ENCODE assay signal across 8 cellular contexts in the genomic region with DNA sequence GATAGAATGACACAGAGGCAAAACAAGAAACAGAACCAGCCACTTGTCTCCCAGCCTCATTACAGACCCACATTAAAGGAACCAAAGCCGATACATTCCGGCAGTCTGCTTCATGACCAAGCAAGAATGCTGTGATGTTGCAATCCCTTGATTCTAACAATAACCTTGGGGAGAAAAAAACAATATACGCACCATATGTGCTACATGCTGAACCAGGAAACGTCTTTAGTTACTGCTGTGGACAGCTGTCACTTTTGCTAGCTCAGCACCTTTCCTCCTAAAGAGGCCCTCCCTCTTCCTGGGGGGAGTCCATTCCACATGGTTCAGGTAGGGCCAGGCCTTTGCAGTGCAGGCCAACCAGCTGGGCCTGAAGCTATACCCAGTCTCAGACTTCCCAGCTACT.
A peak's percentile ranks its signal among the peaks of the same experiment; 100 is the strongest.
DNase-seq lines count a peak whose midpoint lies in the region; ATAC-seq and TF ChIP-seq lines count a peak whose summit lies in the region.

No MANE protein-coding gene starts in this region.

- H3K36me3 ChIP-seq in A673 (ENCODE audit: insufficient read depth, low read length, poor library complexity, severe bottlenecking) (no peaks in the 10 kb centered on the region), mesenchymal stem cell (ENCODE audit: control insufficient read depth in 1 of 2, insufficient read depth in 2 of 2, low read depth in 1 of 2, low read length in 2 of 2) (no peaks in the 10 kb centered on the region)

- H3K9me3 ChIP-seq in A673 (ENCODE audit: low read depth, low read length, poor library complexity, severe bottlenecking) (peaks cover 3% of the 10 kb centered on the region), mesenchymal stem cell (ENCODE audit: control insufficient read depth, low read length) (peaks cover 5% of the 10 kb centered on the region)

- H2BK120ac ChIP-seq in mesenchymal stem cell (ENCODE audit: low read depth, low read length) = no peak overlapping the region

- no peak overlapping the region for H4K91ac ChIP-seq in mesenchymal stem cell (ENCODE audit: low read length)

- peak overlapping the region in 1 of 2 experiments; percentile 57 for H2BK12ac ChIP-seq in mesenchymal stem cell (ENCODE audit: low read length in 2 of 2)

- no peaks in the 10 kb centered on the region for H3K79me1 ChIP-seq in mesenchymal stem cell (replicated peaks; ENCODE audit: low read length, poor library complexity, severe bottlenecking)

- TF ChIP-seq CTCF in A673 (conservative IDR thresholded peaks at IDR 0.05; ENCODE audit: low read depth, low read length) (no peak), dorsolateral prefrontal cortex (IDR thresholded peaks at IDR 0.05 in 54 of 56, conservative IDR thresholded peaks at IDR 0.05 in 2 of 56; ENCODE audit: low read depth in 1 of 56, partially characterized antibody in 56 of 56) (no peak)

- 7% methylated on average over 4 of the region's 4 CpGs for WGBS in mesenchymal stem cell

- H3K4ac ChIP-seq in mesenchymal stem cell (ENCODE audit: low read depth in 1 of 2, low read length in 2 of 2) = no peak overlapping the region

- no TSS peak for BruUV-seq in A673 (replicated peaks; lab: Mats Ljungman, UMichigan)

- H3K4me1 ChIP-seq in A673 (ENCODE audit: insufficient read depth, low read length, poor library complexity, severe bottlenecking) (peaks cover 29% of the 10 kb centered on the region), mesenchymal stem cell (ENCODE audit: control insufficient read depth, insufficient read depth, low read depth, low read length) (peaks cover 9% of the 10 kb centered on the region)

- CTCF ChIA-PET in A673 (lab: Charles Lee) = no interaction called here

- H3K14ac ChIP-seq in mesenchymal stem cell (ENCODE audit: low read length in 2 of 2) = no peak overlapping the region

- intact Hi-C loops in A673 (cut with micrococcal nuclease; ENCODE audit: unreplicated experiment) (no loop called here), dorsolateral prefrontal cortex (cut with DNase I) (loop anchor here in 1 of 2 donors (5.0 kb wide), 1 partner anchor 79 kb away; a partner anchor contains a TSS)

- ATAC-seq in HG03354 (IDR thresholded peaks at IDR 0.05; ENCODE audit: poor library complexity, severe bottlenecking, unreplicated experiment) (no peak), HG03280 (IDR thresholded peaks at IDR 0.05; ENCODE audit: unreplicated experiment) (no peak), HG02610 (IDR thresholded peaks at IDR 0.05; ENCODE audit: unreplicated experiment) (no peak)

- H4K8ac ChIP-seq in mesenchymal stem cell (ENCODE audit: low read length) = peak overlapping the region; percentile 10

- peak overlapping the region; percentile 46 for H3K9ac ChIP-seq in mesenchymal stem cell (ENCODE audit: low read length)

- H2BK5ac ChIP-seq in mesenchymal stem cell (ENCODE audit: low read depth, low read length, poor library complexity, severe bottlenecking) = no peak overlapping the region

- no peaks in the 10 kb centered on the region for H3K27me3 ChIP-seq in A673 (replicated peaks; ENCODE audit: insufficient read depth, low read depth, low read length, poor library complexity)
- H3K27me3 ChIP-seq in dorsolateral prefrontal cortex = no peaks in the 10 kb centered on the region
- no peaks in the 10 kb centered on the region for H3K27me3 ChIP-seq in mesenchymal stem cell (ENCODE audit: control insufficient read depth in 1 of 2, insufficient read depth in 1 of 2, low read length in 2 of 2)

- H3K27ac ChIP-seq in A673 (ENCODE audit: low read depth, low read length, poor library complexity, severe bottlenecking) = peak overlapping the region; percentile 62
- H3K27ac ChIP-seq in dorsolateral prefrontal cortex = peak overlapping the region; percentile 36 to 95 (median 87)
- H3K27ac ChIP-seq in mesenchymal stem cell (ENCODE audit: low read length, poor library complexity, severe bottlenecking) = peak overlapping the region; percentile 84

- no peak overlapping the region for H2AK5ac ChIP-seq in mesenchymal stem cell (ENCODE audit: low read length, severe bottlenecking)

- H2AFZ ChIP-seq in mesenchymal stem cell (ENCODE audit: low read depth, low read length) = no peak overlapping the region

- H3K18ac ChIP-seq in mesenchymal stem cell (ENCODE audit: low read depth in 1 of 2, low read length in 2 of 2) = peak overlapping the region; percentile 46 to 82

- H3K4me3 ChIP-seq in A673 (ENCODE audit: low read depth, low read length, poor library complexity, severe bottlenecking) = no peak overlapping the region
- H3K4me3 ChIP-seq in dorsolateral prefrontal cortex = no peak overlapping the region
- H3K4me3 ChIP-seq in mesenchymal stem cell (ENCODE audit: insufficient read depth in 1 of 2, low read depth in 1 of 2, low read length in 2 of 2) = no peak overlapping the region

- no peak overlapping the region for H3K23ac ChIP-seq in mesenchymal stem cell (ENCODE audit: low read length in 2 of 2)

- DNase-seq in A673 (ENCODE audit: low spot score) (peak; percentile 72), NCI-H2171 (lab: John Stamatoyannopoulos, UW) (peak; percentile 26), dorsolateral prefrontal cortex (no peak), mesenchymal stem cell (peak; percentile 96), NCI-H1417 (lab: John Stamatoyannopoulos, UW) (no peak)

- POLR2A ChIA-PET in A673 (lab: Charles Lee; ENCODE audit: low non-redundant PET) = no interaction called here

- no peak overlapping the region for H2BK15ac ChIP-seq in mesenchymal stem cell (ENCODE audit: low read depth, poor library complexity, severe bottlenecking)

- no peak overlapping the region for H3K4me2 ChIP-seq in mesenchymal stem cell (ENCODE audit: low read length, poor library complexity, severe bottlenecking)

Comparison
In these comparisons a context has a peak if more than half of its experiments do, and no peak if none do; other contexts are left out.
1. DNase-seq: peak in A673 (single experiment), NCI-H2171 (single experiment) and mesenchymal stem cell (single experiment); none in dorsolateral prefrontal cortex (0 of 10) and NCI-H1417 (0 of 3).
2. Peak in every context shown above with its lines, with median percentiles within 50 percentile points of each other: H3K27ac ChIP-seq.